Comparison of ENCODE assay signal across 25 cellular contexts in genomic region chr16:3740934-3741333, GRCh38. TPM values are rescaled to one million over a fixed set of nuclear protein-coding genes. Genes with fewer than 3 reads are reported as not detected.
DNase-seq lines count a peak whose midpoint lies in the region; ATAC-seq, FAIRE-seq and TF ChIP-seq lines count a peak whose summit lies in the region.
"Had no signal": no experiment of that assay in that cellular context is flagged by ENCODE, and none has a peak within 500 bp of the region (broad histone marks: within the 10 kb centered on the region; RNA-seq: fewer than 3 reads in every experiment).

No MANE protein-coding gene starts in this region.

- ATAC-seq in Right ventricle myocardium superior (ENCODE audit: poor library complexity) (no peak), left cardiac atrium (no peak), GM12878 (no peak)
- ATAC-seq: CD8-positive, alpha-beta T cell had no signal

- TF ChIP-seq POLR2A in GM12878 (IDR thresholded peaks at IDR 0.05; ENCODE audit: low read depth, low read length) (0 out of 2 replicates have a peak, but pooled peaks have one; percentile 24), sigmoid colon (IDR thresholded peaks at IDR 0.05) (no peak)

- 95% methylated on average over 16 of the region's 16 CpGs for WGBS in GM12878 (ENCODE audit: insufficient coverage, insufficient replicate concordance, low lambda C conversion rate, missing lambda C conversion rate)
- 96% methylated on average over 16 of the region's 16 CpGs for WGBS in sigmoid colon, 2 donors
- 98% methylated on average over 16 of the region's 16 CpGs for WGBS in smooth muscle cell (ENCODE audit: low lambda C conversion rate)

- H3K79me2 ChIP-seq in GM12878 (ENCODE audit: control insufficient read depth, insufficient read depth, low read length) = no peaks in the 10 kb centered on the region
- peaks cover 4% of the 10 kb centered on the region for H3K79me2 ChIP-seq in smooth muscle cell (ENCODE audit: low read depth)

- no peak for FAIRE-seq in GM12878 (lab: Jason Lieb, UNC)
- FAIRE-seq: A204.1, D721Med, GM12891, GM18507, H54 had no signal

- H2AFZ ChIP-seq in GM12878 (ENCODE audit: control insufficient read depth, low read depth, low read length) (no peak overlapping the region), smooth muscle cell (ENCODE audit: low read depth) (no peak overlapping the region)

- no TSS peak for BruUV-seq in GM12878 (replicated peaks; lab: Mats Ljungman, UMichigan)

- H3K36me3 ChIP-seq in GM12878 (ENCODE audit: control insufficient read depth in 2 of 2, insufficient read depth in 2 of 2, low read length in 1 of 2) (peaks cover 17 to 43% of the 10 kb centered on the region in 2 experiments), sigmoid colon (peaks cover 46 to 98% (median 79%) of the 10 kb centered on the region in 4 donors), SJCRH30 (peaks cover 66% of the 10 kb centered on the region), smooth muscle cell (ENCODE audit: low read depth) (peaks cover 13% of the 10 kb centered on the region)

- TF ChIP-seq CTCF in GM12878 (IDR thresholded peaks at IDR 0.05 in 2 of 3, conservative IDR thresholded peaks at IDR 0.05 in 1 of 3; ENCODE audit: control insufficient read depth in 2 of 3, extremely low read depth in 1 of 3, insufficient read depth in 1 of 3, low read depth in 3 of 3, low read length in 3 of 3) (no peak), sigmoid colon (IDR thresholded peaks at IDR 0.05) (no peak), smooth muscle cell (IDR thresholded peaks at IDR 0.05; ENCODE audit: borderline replicate concordance, insufficient read depth, poor library complexity, severe bottlenecking) (no peak)

- CTCF ChIA-PET in GM12878 (lab: Yijun Ruan, JAX) = interaction anchor here (0.6 kb wide), 1 partner anchor 52 kb away, joined by 3 read pairs; no protein-coding TSS in a partner anchor

- H3K4me3 ChIP-seq in GM12878 (no peak overlapping the region), sigmoid colon (no peak overlapping the region), SJCRH30 (no peak overlapping the region), smooth muscle cell (no peak overlapping the region)
- H3K4me3 ChIP-seq: BLaER1, HAP-1 had no signal

- no peaks in the 10 kb centered on the region; the same call in 1 of the 2 replicates for H4K20me1 ChIP-seq in GM12878 (ENCODE audit: control insufficient read depth, insufficient read depth)
- H4K20me1 ChIP-seq in smooth muscle cell (ENCODE audit: low read depth) = peaks cover 24% of the 10 kb centered on the region

- RAD21 ChIA-PET in GM12878 (lab: Charles Lee; ENCODE audit: unreplicated experiment) = no interaction called here

- no peaks in the 10 kb centered on the region for H3K4me1 ChIP-seq in GM12878 (ENCODE audit: control insufficient read depth, insufficient read depth, low read length)
- H3K4me1 ChIP-seq in sigmoid colon = peaks cover 0 to 3% (median 0%) of the 10 kb centered on the region in 4 donors
- H3K4me1 ChIP-seq in SJCRH30 = no peaks in the 10 kb centered on the region
- H3K4me1 ChIP-seq in smooth muscle cell (ENCODE audit: low read depth) = no peaks in the 10 kb centered on the region
- H3K4me1 ChIP-seq: HAP-1 had no signal

- TF ChIP-seq RAD21 in GM12878 (IDR thresholded peaks at IDR 0.05; ENCODE audit: insufficient read depth, low read depth, low read length) = no peak

- no peaks in the 10 kb centered on the region for H3K9me3 ChIP-seq in GM12878 (replicated peaks; ENCODE audit: control insufficient read depth, insufficient read depth, low read length)
- no peaks in the 10 kb centered on the region for H3K9me3 ChIP-seq in sigmoid colon
- H3K9me3 ChIP-seq in SJCRH30 (replicated peaks) = no peaks in the 10 kb centered on the region
- H3K9me3 ChIP-seq in smooth muscle cell (replicated peaks; ENCODE audit: low read depth) = no peaks in the 10 kb centered on the region
- H3K9me3 ChIP-seq: BLaER1, HAP-1 had no signal

- H3K27ac ChIP-seq in GM12878 (ENCODE audit: control insufficient read depth, insufficient read depth) (no peak overlapping the region), sigmoid colon (no peak overlapping the region), SJCRH30 (no peak overlapping the region), smooth muscle cell (ENCODE audit: low read depth) (no peak overlapping the region)
- H3K27ac ChIP-seq: 22Rv1, BLaER1, C4-2B had no signal

- H3K9ac ChIP-seq in GM12878 (ENCODE audit: control insufficient read depth, insufficient read depth, low read length) = no peak overlapping the region
- no peak overlapping the region for H3K9ac ChIP-seq in smooth muscle cell (ENCODE audit: low read depth)
- H3K9ac ChIP-seq: BLaER1 had no signal

- POLR2A ChIA-PET in GM12878 (lab: Charles Lee) = no interaction called here

- peak; percentile 10 for DNase-seq in Right ventricle myocardium superior
- no peak for DNase-seq in left cardiac atrium
- DNase-seq in GM12878 (ENCODE audit: low read depth, low spot score) = no peak
- DNase-seq in posterior vena cava (ENCODE audit: low spot score) = peak; percentile 45
- peak; percentile 43 for DNase-seq in sigmoid colon
- DNase-seq in COR-L47 (lab: John Stamatoyannopoulos, UW) = no peak
- DNase-seq in SJCRH30 = no peak
- no peak for DNase-seq in smooth muscle cell (lab: John Stamatoyannopoulos, UW; ENCODE audit: unreplicated experiment)
- DNase-seq: CD4-positive, CD25-positive, alpha-beta regulatory T cell; CD8-positive, alpha-beta T cell; DMS 273 treated with DMSO at 0.1 percent for 48 hours; DMS79; EL; GDM1; GOT3; HFFc6 had no signal

- SMC1A ChIA-PET in GM12878 (lab: Charles Lee; ENCODE audit: uncharacterized antibody, unreplicated experiment) = interaction anchor here (0.7 to 1.0 kb wide), 2 partner anchors 9 to 131 kb away, joined by 3 read pairs; no protein-coding TSS in a partner anchor

- in situ Hi-C loops in GM12878 (cut with MboI) = no loop called here

- H3K4me2 ChIP-seq in GM12878 (ENCODE audit: control insufficient read depth, insufficient read depth) (no peak overlapping the region), smooth muscle cell (no peak overlapping the region)
- H3K4me2 ChIP-seq: BLaER1 had no signal

- H3K27me3 ChIP-seq in GM12878 (replicated peaks in 1 of 2; ENCODE audit: control insufficient read depth in 2 of 2, insufficient read depth in 2 of 2, low read length in 1 of 2) (no peaks in the 10 kb centered on the region), sigmoid colon (no peaks in the 10 kb centered on the region), SJCRH30 (no peaks in the 10 kb centered on the region), smooth muscle cell (ENCODE audit: low read depth) (no peaks in the 10 kb centered on the region)
- H3K27me3 ChIP-seq: BLaER1 had no signal

- H3F3A ChIP-seq in smooth muscle cell (ENCODE audit: low read depth) = no peaks in the 10 kb centered on the region

- intact Hi-C loops in Right ventricle myocardium superior (cut with DNase I) = no loop called here
- intact Hi-C loops in left cardiac atrium (cut with DNase I) = no loop called here
- intact Hi-C loops in GM12878 (cut with micrococcal nuclease; ENCODE audit: unreplicated experiment) = no loop called here
- intact Hi-C loops in posterior vena cava (cut with DNase I) = no loop called here
- intact Hi-C loops in sigmoid colon (cut with DNase I) = no loop called here

- TF ChIP-seq EP300 in GM12878 (IDR thresholded peaks at IDR 0.05; ENCODE audit: borderline replicate concordance in 1 of 2, control insufficient read depth in 1 of 2, low read depth in 2 of 2, low read length in 2 of 2) = no peak
- TF ChIP-seq EP300 in sigmoid colon (IDR thresholded peaks at IDR 0.05) = no peak

TF ChIP-seq in GM12878, 131 proteins besides CTCF, POLR2A, EP300 and RAD21:
- no peak for TF ChIP-seq MXI1 (IDR thresholded peaks at IDR 0.05; ENCODE audit: low read depth, low read length)
TF ChIP-seq in GM12878: peak in this region for 0.

RNA-seq across cellular contexts. Expression of gene TRAP1, which starts 23.6 kb away (rescaled TPM):
- total RNA-seq in Right ventricle myocardium superior (146 TPM), left cardiac atrium (100 to 1,000 TPM in 1 of 2 donors, 10 to 100 TPM in 1; 85.7 to 120 TPM), GM12878 (2014; rRNA removed) (308 and 442 TPM in 2 replicates), GM12878 (2014; rRNA removed; fragmentation: Illumina TruSeq; extraction: Trizol) (102 and 111 TPM in 2 replicates), GM12878 (2021) (287 and 303 TPM in 2 replicates), posterior vena cava (10 to 100 TPM; 61.4 to 65.0 TPM), sigmoid colon (10 to 100 TPM; 38.8 to 53.5 (median 47.1) TPM), smooth muscle cell (37.7 and 41.5 TPM in 2 replicates)
- 133 and 136 TPM in 2 replicates for total RNA-seq in GM12878 (2013; cell fraction: nucleolus; rRNA removed)
- polyA plus RNA-seq in GM12878 (2011; ENCODE audit: low read depth) = 68.0 TPM
- polyA plus RNA-seq in GM12878 (2011; rRNA removed) (106 and 262 TPM in 2 replicates), GM12878 (2014; fragmentation: Illumina TruSeq; extraction: Trizol) (112 and 214 TPM in 2 replicates), GM12878 (2014; fragmentation: Nextera tagmentation; extraction: Ambion mirVana) (10 to 100 TPM; 16.3 to 60.3 TPM), GM12878 (2014; rRNA removed) (238 and 391 TPM in 2 replicates), GM12878 (2016; fragmentation: Nextera tagmentation; extraction: Ambion mirVana) (100 to 1,000 TPM; 243 to 265 TPM), sigmoid colon (10 to 100 TPM; 17.4 to 64.9 (median 28.7) TPM), smooth muscle cell (46.6 and 64.0 TPM in 2 replicates)
- 226 and 259 TPM in 2 replicates for polyA plus RNA-seq in GM12878 (2011; cell fraction: cytosol; rRNA removed)
- polyA plus RNA-seq in GM12878 (2011; cell fraction: nucleus; rRNA removed) = 396 and 407 TPM in 2 replicates
- 133 and 169 TPM in 2 replicates for polyA plus RNA-seq in GM12878 (2012)
- 273 and 287 TPM in 2 replicates for polyA minus RNA-seq in GM12878 (2011; rRNA and poly(A)+ RNA removed)
- 68.3 and 93.6 TPM in 2 replicates for polyA minus RNA-seq in GM12878 (2011; cell fraction: cytosol; rRNA and poly(A)+ RNA removed)
- 79.7 and 130 TPM in 2 replicates for polyA minus RNA-seq in GM12878 (2011; cell fraction: nucleus; rRNA and poly(A)+ RNA removed)
- 71.0 and 72.5 TPM in 2 replicates for total RNA-seq in SJCRH30 (2014; rRNA removed; shearing (Covaris generic))

Comparison
In these comparisons a context has a peak if more than half of its experiments do, and no peak if none do; other contexts are left out.
1. DNase-seq: peak in Right ventricle myocardium superior (single experiment), posterior vena cava (single experiment) and sigmoid colon (single experiment); none in left cardiac atrium (single experiment), GM12878 (single experiment), COR-L47 (single experiment), SJCRH30 (0 of 2) and smooth muscle cell (single experiment).